19 cellular contexts compared by ENCODE assay signal in genomic region chr14:83765200-83765599, GRCh38.
"Had no signal": no experiment of that assay in that cellular context is flagged by ENCODE, and none has a peak within 500 bp of the region (broad histone marks: within the 10 kb centered on the region; RNA-seq: fewer than 3 reads in every experiment).

No MANE protein-coding gene starts in this region.

- H3K36me3 Mint-ChIP-seq: naive thymus-derived CD4-positive, alpha-beta T cell; stimulated activated effector memory CD8-positive, alpha-beta T cell treated with anti-CD3 and anti-CD28 coated beads, Interleukin-12 subunit alpha, Interleukin-12 subunit beta, amount 100 ng/mL, for 72 hours had no signal

- H3K9me3 ChIP-seq: prostate gland, right atrium auricular region, stomach, thyroid gland, vagina had no signal

- H3K27me3 ChIP-seq: left lung, right atrium auricular region, stomach, thyroid gland, vagina had no signal

- H3K36me3 ChIP-seq: left lung, prostate gland, right atrium auricular region, stomach, thyroid gland, vagina had no signal

- H3K4me1 ChIP-seq: left lung, prostate gland, right atrium auricular region, stomach, thyroid gland, vagina had no signal

- H3K27ac Mint-ChIP-seq: effector memory CD8-positive, alpha-beta T cell; naive thymus-derived CD4-positive, alpha-beta T cell; nephron progenitor cell; stimulated activated effector memory CD8-positive, alpha-beta T cell treated with anti-CD3 and anti-CD28 coated beads, Interleukin-12 subunit alpha, Interleukin-12 subunit beta, amount 100 ng/mL, for 72 hours had no signal

- DNase-seq: cortex of kidney; effector memory CD8-positive, alpha-beta T cell; kidney; left lung; mesenchymal stem cell; midbrain; naive thymus-derived CD4-positive, alpha-beta T cell; nephron progenitor cell; stimulated activated CD4-positive, alpha-beta T cell treated with anti-CD3 and anti-CD28 coated beads, Interleukin-2, amount 100 ng/mL, for 24 hours; stimulated activated CD4-positive, alpha-beta T cell treated with anti-CD3 and anti-CD28 coated beads, Interleukin-4, amount 100 ng/mL, for 24 hours; stimulated activated naive CD4-positive, alpha-beta T cell treated with Interleukin-2 at 50 U/mL for 16 hours; stomach; thyroid gland; trophoblast cell had no signal

- H3K4me3 ChIP-seq: left lung, prostate gland, right atrium auricular region, stomach, thyroid gland, vagina had no signal

- FAIRE-seq: frontal cortex, kidney had no signal

- H3K4me3 Mint-ChIP-seq: effector memory CD8-positive, alpha-beta T cell; naive thymus-derived CD4-positive, alpha-beta T cell; nephron progenitor cell; stimulated activated effector memory CD8-positive, alpha-beta T cell treated with anti-CD3 and anti-CD28 coated beads, Interleukin-12 subunit alpha, Interleukin-12 subunit beta, amount 100 ng/mL, for 72 hours had no signal

- H3K27me3 Mint-ChIP-seq: effector memory CD8-positive, alpha-beta T cell; naive thymus-derived CD4-positive, alpha-beta T cell had no signal

- H3K9me3 Mint-ChIP-seq: nephron progenitor cell had no signal

- H3K27ac ChIP-seq: left lung, prostate gland, right atrium auricular region, stomach, thyroid gland, vagina had no signal

- H3K4me1 Mint-ChIP-seq: naive thymus-derived CD4-positive, alpha-beta T cell; nephron progenitor cell; stimulated activated effector memory CD8-positive, alpha-beta T cell treated with anti-CD3 and anti-CD28 coated beads, Interleukin-12 subunit alpha, Interleukin-12 subunit beta, amount 100 ng/mL, for 72 hours had no signal
